In the genomic region with DNA sequence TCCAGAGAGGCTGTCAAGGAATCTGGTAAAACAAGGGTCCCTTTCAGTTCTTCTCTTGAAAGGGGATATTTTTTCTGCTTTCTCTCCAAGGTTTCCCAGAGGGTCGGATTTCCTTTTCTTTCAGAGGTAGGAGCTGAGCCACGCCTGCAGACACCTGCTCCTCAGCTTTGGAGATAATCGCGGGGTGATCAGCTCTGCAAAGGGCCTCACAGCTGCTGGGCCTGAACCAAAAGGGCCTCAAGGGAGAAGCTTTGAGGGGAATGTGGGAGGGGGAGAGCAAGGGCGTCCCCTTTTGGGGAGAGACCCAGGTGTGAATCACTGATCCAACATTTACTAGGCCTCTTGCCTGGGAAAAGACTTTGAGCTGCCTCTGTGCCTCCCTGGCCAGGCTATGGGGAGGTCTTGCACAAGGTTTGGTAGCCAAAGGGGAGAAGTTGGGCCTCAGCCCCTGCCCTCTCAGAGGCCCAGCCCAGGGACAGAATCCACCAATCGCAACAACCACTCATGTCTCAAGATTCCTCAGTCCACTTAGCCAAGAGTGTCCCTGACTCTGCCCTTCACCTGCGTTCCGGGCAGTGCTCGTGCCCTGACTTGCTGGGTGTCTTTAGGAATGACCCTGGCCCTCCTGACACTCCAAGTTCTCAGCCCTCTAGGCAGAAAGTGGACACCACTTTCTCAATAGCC, we compare ENCODE assay signal across 17 cellular contexts. TPM values are rescaled to one million over a fixed set of nuclear protein-coding genes. Genes with fewer than 3 reads are reported as not detected.
A peak's percentile ranks its signal among the peaks of the same experiment; 100 is the strongest.
DNase-seq lines count a peak whose midpoint lies in the region; FAIRE-seq and TF ChIP-seq lines count a peak whose summit lies in the region.
"Had no signal": no experiment of that assay in that cellular context is flagged by ENCODE, and none has a peak within 500 bp of the region (broad histone marks: within the 10 kb centered on the region; RNA-seq: fewer than 3 reads in every experiment).

No MANE protein-coding gene starts in this region.

- H3K4me2 ChIP-seq in H1 (ENCODE audit: insufficient read depth in 1 of 2, low read depth in 2 of 2, low read length in 2 of 2): no peak overlapping the region

- no peaks in the 10 kb centered on the region for H3K9me3 ChIP-seq in H1 (ENCODE audit: insufficient read depth in 2 of 2, low read depth in 1 of 2, low read length in 1 of 2)
- no peaks in the 10 kb centered on the region for H3K9me3 ChIP-seq in thymus (ENCODE audit: control insufficient read depth)
- no peaks in the 10 kb centered on the region for H3K9me3 ChIP-seq in adrenal gland (replicated peaks in 1 of 3)
- H3K9me3 ChIP-seq: uterus had no signal

- peak overlapping the region; percentile 56 for H4K91ac ChIP-seq in H1 (replicated peaks; ENCODE audit: insufficient read length, low read length)

- 50% methylated on average over 9 of the region's 9 CpGs; no CpG with 5 or more reads in 1 of the 2 experiments for WGBS in H1 (ENCODE audit: extremely low coverage in 1 of 2, insufficient coverage in 1 of 2, insufficient read length in 1 of 2, insufficient replicate concordance in 2 of 2, low coverage in 1 of 2, low lambda C conversion rate in 2 of 2, missing lambda C conversion rate in 1 of 2), 2 experiments
- 73% methylated on average over 9 of the region's 9 CpGs for WGBS in thymus
- 72 to 77% (median 74%) methylated on average over 7 to 9 of the region's 9 CpGs for WGBS in adrenal gland, 4 donors

- POLR2A ChIA-PET in H1 (lab: Charles Lee; ENCODE audit: partially characterized antibody): interaction anchor here (0.9 to 3.7 kb wide), 8 partner anchors 9 to 141 kb away, joined by 3 to 16 read pairs (median 4); no protein-coding TSS in a partner anchor

- H2BK12ac ChIP-seq in H1 (ENCODE audit: low read depth, low read length): peak overlapping the region; percentile 97; the same call in 1 of the 2 replicates

- peak overlapping the region; percentile 82; the same call in 1 of the 2 replicates for H2BK5ac ChIP-seq in H1 (ENCODE audit: low read depth, low read length)

- H4K20me1 ChIP-seq in H1 (replicated peaks in 1 of 2; ENCODE audit: control insufficient read depth in 1 of 2, insufficient read depth in 2 of 2, low read length in 2 of 2): no peaks in the 10 kb centered on the region

- H3K4ac ChIP-seq in H1 (replicated peaks; ENCODE audit: insufficient read length, low read depth, low read length): peak overlapping the region; percentile 27

- no peak overlapping the region for H3K4me3 ChIP-seq in H1 (ENCODE audit: extremely low read depth in 1 of 4, insufficient read depth in 2 of 4, low read depth in 3 of 4, low read length in 4 of 4)
- H3K4me3 ChIP-seq in thymus (ENCODE audit: low read length): no peak overlapping the region
- H3K4me3 ChIP-seq in adrenal gland: no peak overlapping the region
- H3K4me3 ChIP-seq: uterus had no signal

- no peak overlapping the region for H3K14ac ChIP-seq in H1 (ENCODE audit: insufficient read length)

- intact Hi-C loops in adrenal gland (cut with DNase I): no loop called here

- H4K5ac ChIP-seq in H1 (ENCODE audit: insufficient read length, low read depth, low read length): no peak overlapping the region

- CTCF ChIA-PET in H1 (lab: Charles Lee; ENCODE audit: partially characterized antibody): interaction anchor here (0.7 to 38.2 kb wide), 14 partner anchors 4 to 328 kb away, joined by 3 to 731 read pairs (median 4); no protein-coding TSS in a partner anchor

- peak overlapping the region; percentile 29 for H2BK120ac ChIP-seq in H1 (replicated peaks; ENCODE audit: low read depth, low read length)

- peak overlapping the region; percentile 78 for H3K18ac ChIP-seq in H1 (ENCODE audit: extremely low read depth, low read length)

- H3K27ac ChIP-seq in H1 (ENCODE audit: low read depth, low read length): no peak overlapping the region
- H3K27ac ChIP-seq in thymus (ENCODE audit: low read depth): peak overlapping the region; percentile 20
- no peak overlapping the region for H3K27ac ChIP-seq in adrenal gland
- H3K27ac ChIP-seq: parathyroid adenoma, uterus had no signal

- H2BK15ac ChIP-seq in H1 (ENCODE audit: low read length): peak overlapping the region; percentile 89; the same call in 1 of the 2 replicates

- no peak for FAIRE-seq in H1 (lab: Jason Lieb, UNC)

- peaks cover 56% of the 10 kb centered on the region for H3K4me1 Mint-ChIP-seq in nephron progenitor cell

- no peak overlapping the region for H3K23ac ChIP-seq in H1 (ENCODE audit: insufficient read length)

- no peak for TF ChIP-seq EP300 in H1 (IDR thresholded peaks at IDR 0.05; ENCODE audit: borderline replicate concordance in 1 of 2, low read depth in 2 of 2, low read length in 2 of 2)

- H2AK5ac ChIP-seq in H1 (ENCODE audit: low read depth, low read length): peak overlapping the region; percentile 70

- DNase-seq in NCI-H748 (lab: John Stamatoyannopoulos, UW; ENCODE audit: unreplicated experiment): peak; percentile 45
- DNase-seq in NCI-H748 treated with DMSO at 0.1 percent for 48 hours (lab: John Stamatoyannopoulos, UW): no peak
- DNase-seq in NCI-H2107 (lab: John Stamatoyannopoulos, UW): peak; percentile 55
- DNase-seq in H1 (ENCODE audit: low read depth in 1 of 2, low spot score in 2 of 2): no peak
- DNase-seq in nephron progenitor cell: no peak
- DNase-seq in GM19238 (ENCODE audit: insufficient read length, low spot score): no peak
- DNase-seq in adrenal gland: no peak
- DNase-seq: activated CD4-positive, alpha-beta T cell treated with anti-CD3 and anti-CD28 coated beads, Interleukin-2, amount 50 U/mL, for 1 hour; activated T-cell treated with anti-CD3 and anti-CD28 coated beads, Interleukin-2, amount 50 U/mL, for 1 hour; effector CD8-positive, alpha-beta T cell; hippocampal formation; kidney glomerular epithelial cell; stimulated activated naive B cell treated with anti-CD40 and anti-IgM and Interleukin-4, amounts not matched to agents 10 μg/mL and 1 μg/mL and 100 μg/mL, for 72 hours; uterus had no signal

- H3K27me3 Mint-ChIP-seq in nephron progenitor cell (ENCODE audit: low read depth, poor library complexity): peaks cover 10% of the 10 kb centered on the region
- H3K27me3 Mint-ChIP-seq: activated naive CD8-positive, alpha-beta T cell; stimulated activated naive B cell treated with anti-CD40 and anti-IgM and Interleukin-4, amounts not matched to agents 10 μg/mL and 1 μg/mL and 100 μg/mL, for 72 hours had no signal

- H3K27ac Mint-ChIP-seq in nephron progenitor cell: no peak overlapping the region
- H3K27ac Mint-ChIP-seq: activated naive CD8-positive, alpha-beta T cell; stimulated activated naive B cell treated with anti-CD40 and anti-IgM and Interleukin-4, amounts not matched to agents 10 μg/mL and 1 μg/mL and 100 μg/mL, for 72 hours had no signal

- H3K23me2 ChIP-seq in H1 (ENCODE audit: low read depth, low read length): no peaks in the 10 kb centered on the region; the same call in 1 of the 2 replicates

- no peaks in the 10 kb centered on the region for H3K36me3 ChIP-seq in H1 (ENCODE audit: control insufficient read depth in 2 of 4, insufficient read depth in 4 of 4, low read length in 3 of 4)
- H3K36me3 ChIP-seq in thymus (ENCODE audit: control insufficient read depth, insufficient read depth): no peaks in the 10 kb centered on the region
- no peaks in the 10 kb centered on the region for H3K36me3 ChIP-seq in adrenal gland (replicated peaks in 1 of 2)
- H3K36me3 ChIP-seq: uterus had no signal

- TF ChIP-seq CTCF in H1 (IDR thresholded peaks at IDR 0.05; ENCODE audit: control extremely low read depth in 1 of 3, insufficient read depth in 1 of 3, low read depth in 1 of 3, low read length in 3 of 3) (no peak), nephron progenitor cell (IDR thresholded peaks at IDR 0.05) (no peak), adrenal gland (IDR thresholded peaks at IDR 0.05) (no peak)

- no peak overlapping the region for H2AFZ ChIP-seq in H1 (ENCODE audit: low read length)
- H2AFZ ChIP-seq: parathyroid adenoma had no signal

- no peak overlapping the region; the same call in 1 of the 2 replicates for H4K8ac ChIP-seq in H1 (ENCODE audit: extremely low read depth, insufficient read depth, low read length)

- H3K79me2 ChIP-seq in H1 (ENCODE audit: control insufficient read depth in 1 of 2, insufficient read depth in 2 of 2, low read length in 2 of 2): no peaks in the 10 kb centered on the region
- H3K79me2 ChIP-seq: parathyroid adenoma had no signal

- no peak; a peak in 1 of 4 replicates for TF ChIP-seq RAD21 in H1 (IDR thresholded peaks at IDR 0.05 in 1 of 2, conservative IDR thresholded peaks at IDR 0.05 in 1 of 2; ENCODE audit: low read depth in 2 of 2, low read length in 2 of 2)

- no peak for TF ChIP-seq POLR2A in H1 (IDR thresholded peaks at IDR 0.05; ENCODE audit: control extremely low read depth in 1 of 2, low read depth in 2 of 2, low read length in 2 of 2)
- no peak for TF ChIP-seq POLR2A in adrenal gland (IDR thresholded peaks at IDR 0.05)

- H3K9me3 Mint-ChIP-seq in nephron progenitor cell: no peaks in the 10 kb centered on the region
- H3K9me3 Mint-ChIP-seq: stimulated activated naive B cell treated with anti-CD40 and anti-IgM and Interleukin-4, amounts not matched to agents 10 μg/mL and 1 μg/mL and 100 μg/mL, for 72 hours had no signal

- H3K4me1 ChIP-seq in H1 (replicated peaks in 1 of 4; ENCODE audit: control insufficient read depth in 3 of 4, insufficient read depth in 4 of 4, low read length in 3 of 4) (peaks cover 13 to 44% (median 28%) of the 10 kb centered on the region in 4 experiments), thymus (ENCODE audit: control insufficient read depth, insufficient read depth, low read length) (peaks cover 8% of the 10 kb centered on the region), adrenal gland (replicated peaks in 1 of 2) (no peaks in the 10 kb centered on the region)
- H3K4me1 ChIP-seq: parathyroid adenoma, uterus had no signal

- no peak overlapping the region for H3K4me3 Mint-ChIP-seq in nephron progenitor cell
- H3K4me3 Mint-ChIP-seq: activated naive CD8-positive, alpha-beta T cell; stimulated activated naive B cell treated with anti-CD40 and anti-IgM and Interleukin-4, amounts not matched to agents 10 μg/mL and 1 μg/mL and 100 μg/mL, for 72 hours had no signal

- no peak overlapping the region for H3K56ac ChIP-seq in H1 (replicated peaks; ENCODE audit: insufficient read length, low read depth, low read length)

- no peaks in the 10 kb centered on the region for H3K79me1 ChIP-seq in H1 (ENCODE audit: low read depth, low read length)

- H3K36me3 Mint-ChIP-seq in nephron progenitor cell (ENCODE audit: low read depth): no peaks in the 10 kb centered on the region
- H3K36me3 Mint-ChIP-seq: activated naive CD8-positive, alpha-beta T cell; stimulated activated naive B cell treated with anti-CD40 and anti-IgM and Interleukin-4, amounts not matched to agents 10 μg/mL and 1 μg/mL and 100 μg/mL, for 72 hours had no signal

- H3K27me3 ChIP-seq in H1 (replicated peaks in 1 of 4; ENCODE audit: control insufficient read depth in 3 of 4, extremely low read depth in 1 of 4, insufficient read depth in 3 of 4, low read length in 3 of 4): no peaks in the 10 kb centered on the region; a peak in 2 of 7 replicates
- H3K27me3 ChIP-seq in thymus (ENCODE audit: control insufficient read depth, insufficient read depth): no peaks in the 10 kb centered on the region
- H3K27me3 ChIP-seq in adrenal gland: no peaks in the 10 kb centered on the region
- H3K27me3 ChIP-seq: uterus had no signal

- H3K9ac ChIP-seq in H1 (replicated peaks in 1 of 4; ENCODE audit: extremely low read depth in 1 of 4, low read depth in 3 of 4, low read length in 3 of 4): no peak overlapping the region
- H3K9ac ChIP-seq: parathyroid adenoma had no signal

- peak overlapping the region; percentile 94; the same call in 1 of the 2 replicates for H2BK20ac ChIP-seq in H1 (ENCODE audit: low read length)

RNA-seq across cellular contexts. Expression of a gene that starts 14.0 kb away (rescaled TPM):
- 46.3 and 53.7 TPM in 2 replicates for total RNA-seq in H1 (2021; fragmentation: NEBNext Ultra II Directional; extraction: Animal tissue kit (Norgen Biotek cat#: 25700))
- polyA plus RNA-seq in H1 (2011; rRNA removed) (34.0 and 47.5 TPM in 2 replicates), thymus (13.3 TPM), adrenal gland (10 to 100 TPM; 13.3 to 39.7 (median 14.7) TPM)
- polyA plus RNA-seq in H1 (2011; cell fraction: cytosol; rRNA removed): 25.8 TPM
- 48.2 TPM for polyA plus RNA-seq in H1 (2011; cell fraction: nucleus; rRNA removed)
- 44.1 to 78.7 TPM (median 68.4 TPM) in 4 replicates for polyA plus RNA-seq in H1 (2012, experiment 1 of 2)
- 49.8 TPM for polyA plus RNA-seq in H1 (2012, experiment 2 of 2)
- 52.1 TPM for polyA plus RNA-seq in H1 (2013, experiment 1 of 2)
- 59.6 TPM for polyA plus RNA-seq in H1 (2013, experiment 2 of 2)
- polyA minus RNA-seq in H1 (2011; rRNA and poly(A)+ RNA removed): 26.4 and 26.9 TPM in 2 replicates
- polyA minus RNA-seq in H1 (2011; cell fraction: cytosol; rRNA and poly(A)+ RNA removed): 34.6 TPM
- 44.5 TPM for polyA minus RNA-seq in H1 (2011; cell fraction: nucleus; rRNA and poly(A)+ RNA removed)
- total RNA-seq in adrenal gland: 10 to 100 TPM; 28.3 to 55.7 (median 33.9) TPM

Comparison
In these comparisons a context has a peak if more than half of its experiments do, and no peak if none do; other contexts are left out.
1. DNase-seq: peak in NCI-H748 (single experiment) and NCI-H2107 (single experiment); none in NCI-H748 treated with DMSO at 0.1 percent for 48 hours (single experiment), H1 (0 of 2), nephron progenitor cell (single experiment), GM19238 (single experiment) and adrenal gland (0 of 7).